Comparison of ENCODE assay signal across 19 cellular contexts in the genomic region with DNA sequence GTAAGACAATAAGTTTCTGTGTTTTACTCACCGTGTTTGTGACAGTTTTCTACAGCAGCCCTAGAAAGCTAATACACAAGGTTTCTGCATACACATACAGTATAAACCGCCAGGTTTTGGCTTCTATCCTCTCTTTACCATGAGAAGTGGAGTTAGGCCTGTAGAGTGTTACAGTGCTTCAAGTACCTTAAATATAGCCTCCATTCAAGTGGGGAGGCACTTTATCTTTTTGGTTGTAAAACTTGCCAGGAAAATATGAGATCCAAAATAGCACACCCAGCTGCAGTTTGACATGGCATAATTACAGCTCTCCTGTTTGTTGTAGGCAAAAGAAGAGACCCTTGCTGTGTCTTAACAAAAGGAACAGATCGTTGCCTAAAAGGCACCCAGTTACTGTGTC.
"Had no signal": no experiment of that assay in that cellular context is flagged by ENCODE, and none has a peak within 500 bp of the region (broad histone marks: within the 10 kb centered on the region; RNA-seq: fewer than 3 reads in every experiment).

No MANE protein-coding gene starts in this region.

- DNase-seq: activated CD4-positive, alpha-beta memory T cell treated with anti-CD3 and anti-CD28 coated beads, Interleukin-2, amount 10 ng/mL, durations not matched to agents 7 days and 5 days; activated CD4-positive, alpha-beta T cell treated with anti-CD3 and anti-CD28 coated beads for 36 hours; activated effector memory CD4-positive, alpha-beta T cell treated with Interleukin-2 at 50 U/mL for 16 hours; activated T-cell treated with anti-CD3 and anti-CD28 coated beads, Interleukin-2, amount 50 U/mL, for 4 hours; adrenal gland; caudate nucleus; islet precursor cell; naive B cell; retina; stimulated activated CD4-positive, alpha-beta T cell treated with anti-CD3 and anti-CD28 coated beads, Interleukin-15, amount 100 ng/mL, for 24 hours; stimulated activated CD4-positive, alpha-beta T cell treated with anti-CD3 and anti-CD28 coated beads, Interleukin-4, amount 100 ng/mL, for 1 hour; stimulated activated naive CD4-positive, alpha-beta T cell; uterus; WERI-Rb-1 had no signal

- H3K36me3 ChIP-seq: adrenal gland, gastroesophageal sphincter, tibial nerve, uterus, WERI-Rb-1 had no signal

- ATAC-seq: activated CD4-positive, alpha-beta T cell treated with anti-CD3 and anti-CD28 coated beads for 36 hours; activated T-cell treated with anti-CD3 and anti-CD28 coated beads, Interleukin-2, amount 50 U/mL, for 4 hours; gastroesophageal sphincter; left lobe of liver had no signal

- H3K4me1 ChIP-seq: adrenal gland, gastroesophageal sphincter, parathyroid adenoma, tibial nerve, uterus had no signal

- H3K27me3 ChIP-seq: adrenal gland, gastroesophageal sphincter, tibial nerve, uterus had no signal

- H3K27ac ChIP-seq: adrenal gland, gastroesophageal sphincter, parathyroid adenoma, skin epidermis, tibial nerve, uterus, WERI-Rb-1 had no signal

- H3K9me3 ChIP-seq: adrenal gland, uterus had no signal

- H3K4me3 ChIP-seq: adrenal gland, gastroesophageal sphincter, skin epidermis, tibial nerve, uterus had no signal
